1 cellular context compared by ENCODE assay signal in the genomic region with DNA sequence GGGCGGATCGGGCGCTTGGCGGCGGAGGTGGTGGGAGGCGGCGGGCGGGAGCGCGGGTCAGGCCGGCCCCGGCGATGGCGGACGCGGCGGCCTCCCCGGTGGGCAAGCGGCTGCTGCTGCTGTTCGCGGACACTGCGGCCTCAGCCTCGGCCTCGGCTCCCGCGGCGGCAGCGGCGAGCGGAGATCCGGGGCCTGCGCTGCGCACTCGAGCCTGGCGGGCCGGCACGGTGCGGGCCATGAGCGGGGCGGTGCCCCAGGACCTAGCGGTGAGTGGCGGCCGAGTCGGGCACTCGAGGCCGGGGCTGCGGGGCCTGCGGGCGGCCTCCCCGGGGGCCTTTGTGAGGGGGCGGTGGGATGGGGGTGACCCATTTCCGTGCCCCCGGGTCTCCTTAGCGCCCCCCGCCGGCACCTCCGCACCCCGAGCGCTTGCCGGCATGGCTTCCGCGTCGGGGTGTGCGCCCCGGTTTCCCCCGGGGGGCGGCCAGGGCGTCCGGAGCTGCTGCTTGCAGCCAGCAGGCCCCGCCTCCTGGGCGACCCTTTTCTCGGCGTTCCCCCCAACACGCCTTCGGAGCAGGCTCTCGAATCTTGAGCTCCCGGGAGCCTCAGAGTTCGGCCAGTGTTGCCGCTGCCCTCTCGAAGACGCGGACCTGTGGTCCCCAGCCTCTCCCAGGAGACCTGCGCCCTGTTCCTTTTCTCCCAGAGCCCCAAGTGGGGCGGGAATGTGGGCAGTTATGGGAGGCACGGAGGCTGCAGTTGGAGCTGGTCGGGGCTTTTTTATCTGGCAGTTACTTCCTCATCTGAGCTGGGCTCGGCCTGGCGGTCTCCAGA.
TF ChIP-seq lines count a peak whose summit lies in the region.

No MANE protein-coding gene starts in this region.

TF ChIP-seq in HepG2, 621 proteins besides CTCF, POLR2A, EP300 and RAD21 (continued from another document):
- TF ChIP-seq ZNF782 (CRISPR knock-in tag; IDR thresholded peaks at IDR 0.05; ENCODE audit: borderline replicate concordance) (no peak), ZNF337 (CRISPR knock-in tag; IDR thresholded peaks at IDR 0.05; ENCODE audit: borderline replicate concordance, low read depth) (no peak), ZNF839 (CRISPR knock-in tag; IDR thresholded peaks at IDR 0.05; ENCODE audit: borderline replicate concordance) (no peak), TRIM24 (CRISPR knock-in tag; IDR thresholded peaks at IDR 0.05) (no peak), TOPORS (CRISPR knock-in tag; IDR thresholded peaks at IDR 0.05) (peak; percentile 46; the same call in 1 of the 2 replicates), SMARCE1 (IDR thresholded peaks at IDR 0.05; ENCODE audit: borderline replicate concordance) (no peak), SIN3A (IDR thresholded peaks at IDR 0.05; ENCODE audit: borderline replicate concordance, low read depth, low read length) (peak; percentile 52; the same call in 1 of the 2 replicates)
- TF ChIP-seq, protein P1, sequence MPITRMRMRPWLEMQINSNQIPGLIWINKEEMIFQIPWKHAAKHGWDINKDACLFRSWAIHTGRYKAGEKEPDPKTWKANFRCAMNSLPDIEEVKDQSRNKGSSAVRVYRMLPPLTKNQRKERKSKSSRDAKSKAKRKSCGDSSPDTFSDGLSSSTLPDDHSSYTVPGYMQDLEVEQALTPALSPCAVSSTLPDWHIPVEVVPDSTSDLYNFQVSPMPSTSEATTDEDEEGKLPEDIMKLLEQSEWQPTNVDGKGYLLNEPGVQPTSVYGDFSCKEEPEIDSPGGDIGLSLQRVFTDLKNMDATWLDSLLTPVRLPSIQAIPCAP (CRISPR knock-in tag; IDR thresholded peaks at IDR 0.05; ENCODE audit: low read depth) = no peak
